In genomic region chr12:25386823-25387134, GRCh38 we compare ENCODE assay signal across 8 cellular contexts.
DNase-seq lines count a peak whose midpoint lies in the region; FAIRE-seq and TF ChIP-seq lines count a peak whose summit lies in the region.

No MANE protein-coding gene starts in this region.

- H3K9ac ChIP-seq in BLaER1 treated with 17β-estradiol and CSF1 and Interleukin-3, amounts not matched to agents 10 nM and 100 nM: peak overlapping the region; percentile 97 to 100 (median 99)
- H3K9ac ChIP-seq in KMS-11: peak overlapping the region; percentile 94

- TF ChIP-seq CTCF in KMS-11 (conservative IDR thresholded peaks at IDR 0.05; ENCODE audit: low read depth, low read length) (no peak), bronchial epithelial cell (IDR thresholded peaks at IDR 0.05; ENCODE audit: insufficient read depth, low read length, severe bottlenecking) (no peak)

- peak overlapping the region; percentile 81 to 98 (median 91) for H3K4me2 ChIP-seq in BLaER1 treated with 17β-estradiol and CSF1 and Interleukin-3, amounts not matched to agents 10 nM and 100 nM
- H3K4me2 ChIP-seq in KMS-11: peak overlapping the region; percentile 70

- H3K27me3 ChIP-seq in BLaER1 treated with 17β-estradiol and CSF1 and Interleukin-3, amounts not matched to agents 10 nM and 100 nM: no peaks in the 10 kb centered on the region
- no peaks in the 10 kb centered on the region for H3K27me3 ChIP-seq in KMS-11 (ENCODE audit: insufficient read depth, low read depth)
- no peaks in the 10 kb centered on the region for H3K27me3 ChIP-seq in bronchial epithelial cell (ENCODE audit: control insufficient read depth, insufficient read depth, low read length)
- H3K27me3 ChIP-seq in mononuclear cell (ENCODE audit: insufficient read depth, low read length): no peaks in the 10 kb centered on the region

- no peak for FAIRE-seq in bronchial epithelial cell (lab: Jason Lieb, UNC)

- no peaks in the 10 kb centered on the region for H3K36me3 ChIP-seq in BLaER1 treated with 17β-estradiol and CSF1 and Interleukin-3, amounts not matched to agents 10 nM and 100 nM
- H3K36me3 ChIP-seq in KMS-11 (ENCODE audit: insufficient read depth) (no peaks in the 10 kb centered on the region), bronchial epithelial cell (ENCODE audit: control insufficient read depth, insufficient read depth, low read length) (no peaks in the 10 kb centered on the region)

- H3K4me1 ChIP-seq in BLaER1 treated with 17β-estradiol and CSF1 and Interleukin-3, amounts not matched to agents 10 nM and 100 nM: peaks cover 24 to 46% (median 39%) of the 10 kb centered on the region in 10 experiments
- H3K4me1 ChIP-seq in KMS-11 (ENCODE audit: low read depth, poor library complexity, severe bottlenecking) (peaks cover 36% of the 10 kb centered on the region), mononuclear cell (ENCODE audit: insufficient read depth, low read length) (peaks cover 32% of the 10 kb centered on the region)

- H3K4me3 ChIP-seq in BLaER1 treated with 17β-estradiol and CSF1 and Interleukin-3, amounts not matched to agents 10 nM and 100 nM: peak overlapping the region; percentile 65 to 80 (median 73)
- H3K4me3 ChIP-seq in KMS-11 (IDR thresholded peaks at IDR 0.05; ENCODE audit: insufficient read depth, low read depth, low read length) (no peak overlapping the region), bronchial epithelial cell (ENCODE audit: low read depth, low read length) (peak overlapping the region; percentile 79), mononuclear cell (ENCODE audit: low read length) (peak overlapping the region; percentile 83)

- DNase-seq in bronchial epithelial cell (ENCODE audit: low read depth) (no peak), OCI-M1 (lab: John Stamatoyannopoulos, UW) (no peak), cerebellum (ENCODE audit: low spot score) (no peak), SHP77 treated with DMSO at 0.1 percent for 48 hours (lab: John Stamatoyannopoulos, UW) (no peak), T-helper 9 cell (no peak)

- no peaks in the 10 kb centered on the region for H4K20me1 ChIP-seq in BLaER1 treated with 17β-estradiol and CSF1 and Interleukin-3, amounts not matched to agents 10 nM and 100 nM
- H4K20me1 ChIP-seq in KMS-11 (ENCODE audit: insufficient read depth): no peaks in the 10 kb centered on the region

- peak overlapping the region; percentile 60 for H2AFZ ChIP-seq in KMS-11 (ENCODE audit: low read depth)

- H3K79me2 ChIP-seq in KMS-11 (ENCODE audit: insufficient read depth, low read depth): no peaks in the 10 kb centered on the region

- H3K27ac ChIP-seq in BLaER1 treated with 17β-estradiol and CSF1 and Interleukin-3, amounts not matched to agents 10 nM and 100 nM: peak overlapping the region; percentile 97 to 100 (median 99)
- H3K27ac ChIP-seq in KMS-11: peak overlapping the region; percentile 100

- peaks cover 0 to 11% (median 4%) of the 10 kb centered on the region in 11 experiments; a peak in 8 of 22 replicates for H3K9me3 ChIP-seq in BLaER1 treated with 17β-estradiol and CSF1 and Interleukin-3, amounts not matched to agents 10 nM and 100 nM (replicated peaks in 1 of 11)
- no peaks in the 10 kb centered on the region for H3K9me3 ChIP-seq in mononuclear cell (ENCODE audit: low read depth, low read length)
